In genomic region chr12:55816876-55817351, GRCh38 we compare ENCODE assay signal across 7 cellular contexts. TPM values are rescaled to one million over a fixed set of nuclear protein-coding genes. Genes with fewer than 3 reads are reported as not detected.
A peak's percentile ranks its signal among the peaks of the same experiment; 100 is the strongest.
DNase-seq lines count a peak whose midpoint lies in the region; ATAC-seq and TF ChIP-seq lines count a peak whose summit lies in the region.
"Had no signal": no experiment of that assay in that cellular context is flagged by ENCODE, and none has a peak within 500 bp of the region (broad histone marks: within the 10 kb centered on the region; RNA-seq: fewer than 3 reads in every experiment).

No MANE protein-coding gene starts in this region.

- intact Hi-C loops in right lobe of liver (cut with DNase I) = loop anchor here in 1 of 2 donors (10.0 kb wide), 1 partner anchor 118 kb away; the partner anchor contains the start of gene DGKA

- H3K4me3 Mint-ChIP-seq in CD8-positive, alpha-beta memory T cell = no peak overlapping the region
- H3K4me3 Mint-ChIP-seq in stimulated activated effector memory CD8-positive, alpha-beta T cell treated with anti-CD3 and anti-CD28 coated beads, Interleukin-12 subunit alpha, Interleukin-12 subunit beta, amount 100 ng/mL, for 72 hours = no peak overlapping the region

- no peak for TF ChIP-seq CTCF in right lobe of liver (IDR thresholded peaks at IDR 0.05)

- no peak overlapping the region for H3K27ac Mint-ChIP-seq in CD8-positive, alpha-beta memory T cell
- H3K27ac Mint-ChIP-seq in stimulated activated effector memory CD8-positive, alpha-beta T cell treated with anti-CD3 and anti-CD28 coated beads, Interleukin-12 subunit alpha, Interleukin-12 subunit beta, amount 100 ng/mL, for 72 hours = no peak overlapping the region
- H3K27ac Mint-ChIP-seq: effector memory CD8-positive, alpha-beta T cell had no signal

- no peak for DNase-seq in CD8-positive, alpha-beta memory T cell
- DNase-seq in right lobe of liver (no peak), NCI-H510A treated with DMSO at 0.1 percent for 48 hours (lab: John Stamatoyannopoulos, UW) (no peak), OCI-M2 (lab: John Stamatoyannopoulos, UW; ENCODE audit: unreplicated experiment) (no peak)
- no peak for DNase-seq in stimulated activated effector memory CD8-positive, alpha-beta T cell treated with anti-CD3 and anti-CD28 coated beads, Interleukin-12 subunit alpha, Interleukin-12 subunit beta, amount 100 ng/mL, for 72 hours (ENCODE audit: low spot score in 2 of 2)

- H3K9me3 ChIP-seq in CD8-positive, alpha-beta memory T cell (ENCODE audit: low read length) = no peaks in the 10 kb centered on the region
- H3K9me3 ChIP-seq in right lobe of liver = no peaks in the 10 kb centered on the region

- peaks cover 0 to 62% (median 8%) of the 10 kb centered on the region in 3 donors for H3K36me3 Mint-ChIP-seq in CD8-positive, alpha-beta memory T cell
- H3K36me3 Mint-ChIP-seq in stimulated activated effector memory CD8-positive, alpha-beta T cell treated with anti-CD3 and anti-CD28 coated beads, Interleukin-12 subunit alpha, Interleukin-12 subunit beta, amount 100 ng/mL, for 72 hours = peaks cover 40% of the 10 kb centered on the region

- ATAC-seq in SK-N-SH treated with all-trans-retinoic acid at 6 μM for 48 hours (peak; percentile 7), right lobe of liver (peak in 1 of 4 donors; percentile 15)
- ATAC-seq in stimulated activated effector memory CD8-positive, alpha-beta T cell treated with anti-CD3 and anti-CD28 coated beads, Interleukin-12 subunit alpha, Interleukin-12 subunit beta, amount 100 ng/mL, for 72 hours = no peak

- peaks cover 39% of the 10 kb centered on the region for H3K4me1 ChIP-seq in CD8-positive, alpha-beta memory T cell (ENCODE audit: insufficient read depth, low read length)
- H3K4me1 ChIP-seq in right lobe of liver = peaks cover 0 to 18% (median 8%) of the 10 kb centered on the region in 4 donors

- 0% methylated on average over 14 of the region's 14 CpGs for WGBS in right lobe of liver (ENCODE audit: insufficient coverage, low coverage, low lambda C conversion rate, missing lambda C conversion rate)

- H3K4me3 ChIP-seq in CD8-positive, alpha-beta memory T cell (ENCODE audit: low read length) = peak overlapping the region; percentile 94
- peak overlapping the region; percentile 58 to 70 (median 69) for H3K4me3 ChIP-seq in right lobe of liver

- CTCF ChIA-PET in CD8-positive, alpha-beta memory T cell (lab: Charles Lee) = interaction anchor here (0.9 to 5.4 kb wide), 12 partner anchors 10 to 228 kb away, joined by 3 to 52 read pairs (median 6); partner anchors contain the start of genes DNAJC14, PYM1 and RAB5B

- peaks cover 33 to 45% (median 42%) of the 10 kb centered on the region in 3 donors for H3K4me1 Mint-ChIP-seq in CD8-positive, alpha-beta memory T cell
- peaks cover 23% of the 10 kb centered on the region for H3K4me1 Mint-ChIP-seq in stimulated activated effector memory CD8-positive, alpha-beta T cell treated with anti-CD3 and anti-CD28 coated beads, Interleukin-12 subunit alpha, Interleukin-12 subunit beta, amount 100 ng/mL, for 72 hours

- no peaks in the 10 kb centered on the region for H3K9me3 Mint-ChIP-seq in CD8-positive, alpha-beta memory T cell
- no peaks in the 10 kb centered on the region for H3K9me3 Mint-ChIP-seq in stimulated activated effector memory CD8-positive, alpha-beta T cell treated with anti-CD3 and anti-CD28 coated beads, Interleukin-12 subunit alpha, Interleukin-12 subunit beta, amount 100 ng/mL, for 72 hours
- H3K9me3 Mint-ChIP-seq: effector memory CD8-positive, alpha-beta T cell had no signal

- no peaks in the 10 kb centered on the region for H3K27me3 Mint-ChIP-seq in CD8-positive, alpha-beta memory T cell
- H3K27me3 Mint-ChIP-seq: effector memory CD8-positive, alpha-beta T cell had no signal

- POLR2A ChIA-PET in CD8-positive, alpha-beta memory T cell (lab: Charles Lee) = interaction anchor here (1.1 to 4.4 kb wide), 9 partner anchors 10 to 543 kb away, joined by 5 to 105 read pairs (median 16); partner anchors contain the start of genes BLOC1S1, DGKA, DNAJC14 and PYM1

- no peak for TF ChIP-seq POLR2A in right lobe of liver (IDR thresholded peaks at IDR 0.05)

- peaks cover 24% of the 10 kb centered on the region for H3K36me3 ChIP-seq in CD8-positive, alpha-beta memory T cell (ENCODE audit: insufficient read depth, low read length)
- H3K36me3 ChIP-seq in right lobe of liver = peaks cover 0 to 20% (median 12%) of the 10 kb centered on the region in 4 donors

- H3K27me3 ChIP-seq in CD8-positive, alpha-beta memory T cell (ENCODE audit: insufficient read depth, low read length, poor library complexity, severe bottlenecking) = no peaks in the 10 kb centered on the region
- no peaks in the 10 kb centered on the region for H3K27me3 ChIP-seq in right lobe of liver

- peak overlapping the region; percentile 86 for H3K27ac ChIP-seq in CD8-positive, alpha-beta memory T cell (ENCODE audit: low read depth, low read length)
- peak overlapping the region; percentile 71 to 87 (median 76) for H3K27ac ChIP-seq in right lobe of liver

TF ChIP-seq in SK-N-SH treated with all-trans-retinoic acid at 6 μM for 48 hours, 23 proteins besides CTCF, POLR2A, EP300 and RAD21 (continues in another document):
- TF ChIP-seq ISL1 (CRISPR knock-in tag; IDR thresholded peaks at IDR 0.05) = no peak
- no peak for TF ChIP-seq ZC3H10 (CRISPR knock-in tag; IDR thresholded peaks at IDR 0.05)
- no peak for TF ChIP-seq BACH2 (CRISPR knock-in tag; IDR thresholded peaks at IDR 0.05; ENCODE audit: borderline replicate concordance)
- TF ChIP-seq PATZ1 (CRISPR knock-in tag; IDR thresholded peaks at IDR 0.05; ENCODE audit: borderline replicate concordance) = no peak
- no peak for TF ChIP-seq CREB5 (CRISPR knock-in tag; IDR thresholded peaks at IDR 0.05; ENCODE audit: low read depth)
- no peak for TF ChIP-seq TOX (CRISPR knock-in tag; IDR thresholded peaks at IDR 0.05; ENCODE audit: borderline replicate concordance)
- no peak for TF ChIP-seq ESRRG (CRISPR knock-in tag; IDR thresholded peaks at IDR 0.05)
- no peak for TF ChIP-seq SNAI2 (CRISPR knock-in tag; IDR thresholded peaks at IDR 0.05)
- TF ChIP-seq PPARA (CRISPR knock-in tag; IDR thresholded peaks at IDR 0.05; ENCODE audit: borderline replicate concordance) = no peak
- TF ChIP-seq RARB (CRISPR knock-in tag; IDR thresholded peaks at IDR 0.05) = no peak
- no peak for TF ChIP-seq ZFP3 (CRISPR knock-in tag; IDR thresholded peaks at IDR 0.05)
- no peak for TF ChIP-seq CSDC2 (CRISPR knock-in tag; IDR thresholded peaks at IDR 0.05)
- no peak for TF ChIP-seq ZNF565 (CRISPR knock-in tag; conservative IDR thresholded peaks at IDR 0.05; ENCODE audit: low read depth)
- no peak for TF ChIP-seq ZNF8 (CRISPR knock-in tag; IDR thresholded peaks at IDR 0.05)
- no peak for TF ChIP-seq CSRNP3 (CRISPR knock-in tag; IDR thresholded peaks at IDR 0.05)

RNA-seq across cellular contexts. Expression of gene SARNP, which starts 0.6 kb away (rescaled TPM):
- 100 to 1,000 TPM in 1 of 2 experiments, 10 to 100 TPM in 1; 89.7 to 103 TPM for total RNA-seq in CD8-positive, alpha-beta memory T cell
- polyA plus RNA-seq in CD8-positive, alpha-beta memory T cell = 109 TPM
- total RNA-seq in right lobe of liver = 10 to 100 TPM; 11.3 to 22.3 (median 17.0) TPM

RNA-seq across cellular contexts. Expression of gene ORMDL2, which starts 0.9 kb away (rescaled TPM):
- 10 to 100 TPM; 49.0 to 49.7 TPM for total RNA-seq in CD8-positive, alpha-beta memory T cell
- polyA plus RNA-seq in CD8-positive, alpha-beta memory T cell = 110 TPM
- total RNA-seq in right lobe of liver = 10 to 100 TPM; 20.2 to 35.4 (median 24.9) TPM

RNA-seq across cellular contexts. Expression of gene DNAJC14, which starts 12.5 kb away (rescaled TPM):
- 10 to 100 TPM; 39.1 to 40.8 TPM for total RNA-seq in CD8-positive, alpha-beta memory T cell
- 40.2 TPM for polyA plus RNA-seq in CD8-positive, alpha-beta memory T cell
- total RNA-seq in right lobe of liver = 10 to 100 TPM; 11.8 to 17.2 (median 13.1) TPM

RNA-seq across cellular contexts. Expression of gene MMP19, which starts 25.8 kb away (rescaled TPM):
- 1 to 10 TPM in 1 of 2 experiments, under 1 TPM in 1; 0.29 to 1.0 TPM for total RNA-seq in CD8-positive, alpha-beta memory T cell
- not detected for polyA plus RNA-seq in CD8-positive, alpha-beta memory T cell
- 1 to 10 TPM; 1.3 to 5.0 (median 1.9) TPM for total RNA-seq in right lobe of liver
